10 cellular contexts compared by ENCODE assay signal in the genomic region with DNA sequence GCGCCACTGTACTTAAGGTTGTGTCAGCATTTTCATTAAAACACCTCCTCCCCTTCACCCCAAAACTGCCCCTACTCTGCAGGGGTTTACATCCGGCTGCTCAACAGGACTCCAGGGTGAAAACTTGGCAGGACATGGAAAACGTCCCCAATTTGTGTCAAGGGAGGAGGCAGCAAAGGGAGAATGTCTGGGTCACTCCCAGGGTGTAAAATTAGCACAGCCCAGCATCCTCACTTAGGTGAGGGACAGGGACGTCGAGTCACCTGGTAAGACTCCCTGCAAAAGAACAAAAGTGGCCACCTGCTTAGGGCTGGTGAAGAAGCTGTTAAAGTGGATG.
DNase-seq lines count a peak whose midpoint lies in the region; ATAC-seq and TF ChIP-seq lines count a peak whose summit lies in the region.
"Had no signal": no experiment of that assay in that cellular context is flagged by ENCODE, and none has a peak within 500 bp of the region (broad histone marks: within the 10 kb centered on the region; RNA-seq: fewer than 3 reads in every experiment).

No MANE protein-coding gene starts in this region.

- no peak overlapping the region for H3K9ac ChIP-seq in fibroblast of lung (ENCODE audit: insufficient read depth, low read length)

- intact Hi-C loops in activated CD4-positive, alpha-beta T cell treated with anti-CD3 and anti-CD28 coated beads for 36 hours (cut with DNase I, micrococcal nuclease), result loop anchor here in 1 of 2 experiments (2.0 kb wide), 1 partner anchor 40 kb away; no protein-coding TSS in a partner anchor

- TF ChIP-seq CTCF in VCaP (conservative IDR thresholded peaks at IDR 0.05) (no peak), fibroblast of lung (conservative IDR thresholded peaks at IDR 0.05 in 1 of 2, IDR thresholded peaks at IDR 0.05 in 1 of 2; ENCODE audit: low read depth in 1 of 2, low read length in 2 of 2) (no peak)

- H3K4me1 Mint-ChIP-seq in activated CD4-positive, alpha-beta T cell treated with anti-CD3 and anti-CD28 coated beads for 36 hours, result peaks cover 100% of the 10 kb centered on the region
- H3K4me1 Mint-ChIP-seq in stimulated activated naive B cell treated with anti-CD40 and anti-IgM and Interleukin-4, amounts not matched to agents 10 μg/mL and 1 μg/mL and 100 μg/mL, for 72 hours, result peaks cover 74 to 99% of the 10 kb centered on the region in 2 donors

- H3K4me3 Mint-ChIP-seq in activated CD4-positive, alpha-beta T cell treated with anti-CD3 and anti-CD28 coated beads for 36 hours, result peak overlapping the region; percentile 36
- H3K4me3 Mint-ChIP-seq in stimulated activated naive B cell treated with anti-CD40 and anti-IgM and Interleukin-4, amounts not matched to agents 10 μg/mL and 1 μg/mL and 100 μg/mL, for 72 hours, result peak overlapping the region in 1 of 2 donors; percentile 38

- no peaks in the 10 kb centered on the region for H3K27me3 ChIP-seq in fibroblast of lung (ENCODE audit: control insufficient read depth, insufficient read depth, low read length)

- no peaks in the 10 kb centered on the region for H4K20me1 ChIP-seq in fibroblast of lung (ENCODE audit: control insufficient read depth, extremely low read depth, insufficient read depth, low read length)

- no peak overlapping the region for H2AFZ ChIP-seq in fibroblast of lung (ENCODE audit: low read length)

- H3K36me3 Mint-ChIP-seq in activated CD4-positive, alpha-beta T cell treated with anti-CD3 and anti-CD28 coated beads for 36 hours (ENCODE audit: low read depth), result peaks cover 94% of the 10 kb centered on the region
- H3K36me3 Mint-ChIP-seq in stimulated activated naive B cell treated with anti-CD40 and anti-IgM and Interleukin-4, amounts not matched to agents 10 μg/mL and 1 μg/mL and 100 μg/mL, for 72 hours, result peaks cover 47 to 83% of the 10 kb centered on the region in 2 donors

- no peaks in the 10 kb centered on the region for H3K9me3 ChIP-seq in fibroblast of lung (ENCODE audit: control insufficient read depth, insufficient read depth, low read depth, low read length)

- DNase-seq in activated CD4-positive, alpha-beta T cell treated with anti-CD3 and anti-CD28 coated beads for 36 hours, result no peak
- DNase-seq in activated CD4-positive, alpha-beta T cell treated with anti-CD3 and anti-CD28 coated beads, Interleukin-2, amount 50 U/mL, for 4 hours, result no peak
- no peak for DNase-seq in fibroblast of lung (ENCODE audit: low read depth in 2 of 2)
- DNase-seq in stimulated activated naive B cell treated with anti-CD40 and anti-IgM and Interleukin-4, amounts not matched to agents 10 μg/mL and 1 μg/mL and 100 μg/mL, for 72 hours, result no peak
- no peak for DNase-seq in DMS114 treated with DMSO at 0.1 percent for 48 hours (lab: John Stamatoyannopoulos, UW; ENCODE audit: unreplicated experiment)
- DNase-seq: activated CD4-positive, CD25-positive, alpha-beta regulatory T cell treated with anti-CD3 and anti-CD28 coated beads, Interleukin-2, amount 50 U/mL, for 72 hours; NCI-H2029 had no signal

- H3K27me3 Mint-ChIP-seq in activated CD4-positive, alpha-beta T cell treated with anti-CD3 and anti-CD28 coated beads for 36 hours, result no peaks in the 10 kb centered on the region
- no peaks in the 10 kb centered on the region for H3K27me3 Mint-ChIP-seq in stimulated activated naive B cell treated with anti-CD40 and anti-IgM and Interleukin-4, amounts not matched to agents 10 μg/mL and 1 μg/mL and 100 μg/mL, for 72 hours

- POLR2A ChIA-PET in activated CD4-positive, alpha-beta T cell treated with anti-CD3 and anti-CD28 coated beads for 36 hours (lab: Charles Lee), result interaction anchor here (0.6 to 1.6 kb wide), 5 partner anchors 9 to 78 kb away, joined by 3 to 5 read pairs (median 4); no protein-coding TSS in a partner anchor

- no peaks in the 10 kb centered on the region for H3K9me3 Mint-ChIP-seq in activated CD4-positive, alpha-beta T cell treated with anti-CD3 and anti-CD28 coated beads for 36 hours (ENCODE audit: low read depth)
- no peaks in the 10 kb centered on the region for H3K9me3 Mint-ChIP-seq in stimulated activated naive B cell treated with anti-CD40 and anti-IgM and Interleukin-4, amounts not matched to agents 10 μg/mL and 1 μg/mL and 100 μg/mL, for 72 hours

- no peak overlapping the region for H3K4me3 ChIP-seq in fibroblast of lung (replicated peaks in 1 of 4; ENCODE audit: control extremely low read depth in 1 of 4, insufficient read depth in 1 of 4, low read depth in 3 of 4, low read length in 4 of 4)

- CTCF ChIA-PET in activated CD4-positive, alpha-beta T cell treated with anti-CD3 and anti-CD28 coated beads for 36 hours (lab: Charles Lee), result interaction anchor here (0.6 to 2.2 kb wide), 2 partner anchors 9 to 327 kb away, joined by 3 to 9 read pairs; no protein-coding TSS in a partner anchor

- H3K79me2 ChIP-seq in fibroblast of lung (ENCODE audit: control insufficient read depth, insufficient read depth, low read length), result peaks cover 89% of the 10 kb centered on the region

- H3K27ac ChIP-seq in VCaP (peak overlapping the region; percentile 98), fibroblast of lung (ENCODE audit: insufficient read depth, low read length) (no peak overlapping the region)

- H3K4me2 ChIP-seq in fibroblast of lung (ENCODE audit: extremely low read depth, insufficient read depth, low read length), result peak overlapping the region; percentile 7

- H3K4me1 ChIP-seq in fibroblast of lung (ENCODE audit: control insufficient read depth, extremely low read depth, insufficient read depth, low read length), result peaks cover 24% of the 10 kb centered on the region

- peak overlapping the region; percentile 92 for H3K27ac Mint-ChIP-seq in activated CD4-positive, alpha-beta T cell treated with anti-CD3 and anti-CD28 coated beads for 36 hours
- H3K27ac Mint-ChIP-seq in stimulated activated naive B cell treated with anti-CD40 and anti-IgM and Interleukin-4, amounts not matched to agents 10 μg/mL and 1 μg/mL and 100 μg/mL, for 72 hours, result peak overlapping the region; percentile 48

- peaks cover 8% of the 10 kb centered on the region for H3K36me3 ChIP-seq in fibroblast of lung (ENCODE audit: control insufficient read depth, insufficient read depth, low read length)

- no peak for ATAC-seq in activated CD4-positive, alpha-beta T cell treated with anti-CD3 and anti-CD28 coated beads for 36 hours
- ATAC-seq in stimulated activated naive B cell treated with anti-CD40 and anti-IgM and Interleukin-4, amounts not matched to agents 10 μg/mL and 1 μg/mL and 100 μg/mL, for 72 hours (replicated peaks), result no peak
- ATAC-seq in HG02763 (IDR thresholded peaks at IDR 0.05; ENCODE audit: unreplicated experiment) (no peak), HG03039 (IDR thresholded peaks at IDR 0.05; ENCODE audit: unreplicated experiment) (no peak)
